Comparison of ENCODE assay signal across 8 cellular contexts in the genomic region with DNA sequence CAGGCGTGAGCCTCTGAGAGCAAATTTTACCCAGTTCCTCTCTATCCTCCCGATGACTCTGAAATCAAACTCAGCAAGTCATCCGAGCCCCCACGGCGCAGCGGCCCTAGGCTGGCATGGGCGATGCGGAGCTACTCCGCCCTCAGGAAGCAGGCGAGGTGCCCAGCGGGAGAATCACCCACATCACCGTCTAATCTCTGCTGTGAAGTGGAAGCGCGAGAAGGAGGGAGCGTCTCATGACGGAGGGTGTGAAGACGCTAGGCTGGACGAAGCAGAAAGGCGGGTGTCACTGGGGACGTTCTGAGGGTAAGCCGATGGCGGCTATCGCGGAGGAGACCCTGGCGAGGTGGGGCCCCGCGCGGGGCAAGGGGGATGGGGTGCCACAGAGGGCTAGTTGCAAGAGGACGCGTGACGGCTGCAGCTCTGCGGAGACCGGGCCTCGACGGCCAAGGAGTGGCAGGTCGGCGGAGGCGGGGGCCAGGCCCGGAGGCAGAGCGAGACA. TPM values are rescaled to one million over a fixed set of nuclear protein-coding genes. Genes with fewer than 3 reads are reported as not detected.
DNase-seq lines count a peak whose midpoint lies in the region; ATAC-seq and TF ChIP-seq lines count a peak whose summit lies in the region.

No MANE protein-coding gene starts in this region.

- ATAC-seq in GM18870 (IDR thresholded peaks at IDR 0.05; ENCODE audit: unreplicated experiment): peak; percentile 23
- ATAC-seq in HG03460 (IDR thresholded peaks at IDR 0.05; ENCODE audit: unreplicated experiment): peak; percentile 9

- WGBS in ectodermal cell, 2 experiments: 3% methylated on average over 40 of the region's 40 CpGs
- WGBS in mesendoderm (ENCODE audit: extremely low coverage, insufficient coverage, low lambda C conversion rate): no CpG with 5 or more reads among the region's 40 CpGs

- H3K56ac ChIP-seq in mesendoderm (ENCODE audit: low read length): peak overlapping the region; percentile 80

- intact Hi-C loops in tibial artery (cut with DNase I; ENCODE audit: low total_unique reads): loop anchor here (1.0 kb wide), 3 partner anchors 19 to 44 kb away; no protein-coding TSS in a partner anchor

- DNase-seq in AG10803 (ENCODE audit: low read depth) (peak; percentile 29), mesendoderm (peak; percentile 60), tibial artery (peak; percentile 66 to 76), AML-193 (lab: John Stamatoyannopoulos, UW) (no peak)
- DNase-seq in T-helper 2 cell treated with Interferon-gamma antibody and Interleukin-4, amounts not matched to agents 5 μg/mL and 100 μg/mL, for 36 hours (ENCODE audit: low spot score): peak; percentile 38

- H3K27me3 ChIP-seq in ectodermal cell (ENCODE audit: control insufficient read depth, insufficient read depth, low read length, poor library complexity, severe bottlenecking): peaks cover 12% of the 10 kb centered on the region
- H3K27me3 ChIP-seq in mesendoderm (ENCODE audit: insufficient read depth, low read length, poor library complexity): no peaks in the 10 kb centered on the region
- peaks cover 0 to 4% of the 10 kb centered on the region in 2 donors for H3K27me3 ChIP-seq in tibial artery

- no peak overlapping the region for H2BK5ac ChIP-seq in mesendoderm (ENCODE audit: low read length)

- TF ChIP-seq CTCF in AG10803 (conservative IDR thresholded peaks at IDR 0.05; ENCODE audit: low read length): peak; percentile 16
- no peak for TF ChIP-seq CTCF in tibial artery (IDR thresholded peaks at IDR 0.05)

- H3K79me1 ChIP-seq in mesendoderm (ENCODE audit: low read length): peaks cover 2% of the 10 kb centered on the region

- H3K4me1 ChIP-seq in ectodermal cell (ENCODE audit: control insufficient read depth, insufficient read depth, low read length) (peaks cover 19% of the 10 kb centered on the region), mesendoderm (ENCODE audit: control insufficient read depth, low read depth, low read length) (peaks cover 7% of the 10 kb centered on the region), tibial artery (peaks cover 0 to 32% (median 18%) of the 10 kb centered on the region in 4 donors)

- H3K27me3 Mint-ChIP-seq in T-helper 2 cell treated with Interferon-gamma antibody and Interleukin-4, amounts not matched to agents 5 μg/mL and 100 μg/mL, for 36 hours (ENCODE audit: low read depth): peaks cover 13% of the 10 kb centered on the region

- H2BK120ac ChIP-seq in mesendoderm (ENCODE audit: low read depth, low read length): no peak overlapping the region

- H3K4me2 ChIP-seq in mesendoderm (ENCODE audit: low read length): peak overlapping the region; percentile 36

- H3K23ac ChIP-seq in mesendoderm (ENCODE audit: low read length): no peak overlapping the region

- no peak overlapping the region for H3K27ac ChIP-seq in ectodermal cell (ENCODE audit: insufficient read depth, low read depth, low read length, poor library complexity, severe bottlenecking)
- H3K27ac ChIP-seq in mesendoderm (ENCODE audit: low read depth, low read length): no peak overlapping the region
- peak overlapping the region; percentile 37 to 61 for H3K27ac ChIP-seq in tibial artery

- H2AK5ac ChIP-seq in mesendoderm (ENCODE audit: low read length): no peak overlapping the region

- H4K8ac ChIP-seq in mesendoderm (ENCODE audit: low read depth, low read length): no peak overlapping the region

- peak overlapping the region; percentile 93 for H3K27ac Mint-ChIP-seq in T-helper 2 cell treated with Interferon-gamma antibody and Interleukin-4, amounts not matched to agents 5 μg/mL and 100 μg/mL, for 36 hours

- H3K4ac ChIP-seq in mesendoderm (ENCODE audit: low read depth, low read length): no peak overlapping the region

- H3K18ac ChIP-seq in mesendoderm (ENCODE audit: low read length): peak overlapping the region; percentile 3

- H3K4me3 Mint-ChIP-seq in T-helper 2 cell treated with Interferon-gamma antibody and Interleukin-4, amounts not matched to agents 5 μg/mL and 100 μg/mL, for 36 hours: peak overlapping the region; percentile 96

- H3K9ac ChIP-seq in mesendoderm (ENCODE audit: low read length): peak overlapping the region; percentile 53

- H3K4me1 Mint-ChIP-seq in T-helper 2 cell treated with Interferon-gamma antibody and Interleukin-4, amounts not matched to agents 5 μg/mL and 100 μg/mL, for 36 hours (ENCODE audit: low read depth): peaks cover 26% of the 10 kb centered on the region

- no peak overlapping the region for H4K5ac ChIP-seq in mesendoderm (ENCODE audit: low read length)

- H3K4me3 ChIP-seq in AG10803 (ENCODE audit: low read length): peak overlapping the region; percentile 61
- peak overlapping the region; percentile 74 for H3K4me3 ChIP-seq in ectodermal cell (ENCODE audit: insufficient read depth, low read depth, low read length)
- peak overlapping the region; percentile 0 for H3K4me3 ChIP-seq in mesendoderm (ENCODE audit: low read length)
- H3K4me3 ChIP-seq in tibial artery: peak overlapping the region; percentile 67 to 69

- H3K79me2 ChIP-seq in mesendoderm (ENCODE audit: control insufficient read depth, insufficient read depth, low read length): no peaks in the 10 kb centered on the region

- no peak overlapping the region for H2BK15ac ChIP-seq in mesendoderm (replicated peaks; ENCODE audit: low read depth)

- no peaks in the 10 kb centered on the region for H3K36me3 ChIP-seq in ectodermal cell (ENCODE audit: control insufficient read depth, insufficient read depth, low read length)
- H3K36me3 ChIP-seq in mesendoderm (ENCODE audit: control insufficient read depth, insufficient read depth, low read length): no peaks in the 10 kb centered on the region
- no peaks in the 10 kb centered on the region for H3K36me3 ChIP-seq in tibial artery

- H3K36me3 Mint-ChIP-seq in T-helper 2 cell treated with Interferon-gamma antibody and Interleukin-4, amounts not matched to agents 5 μg/mL and 100 μg/mL, for 36 hours (ENCODE audit: low read depth): no peaks in the 10 kb centered on the region

- no peaks in the 10 kb centered on the region for H3K9me3 Mint-ChIP-seq in T-helper 2 cell treated with Interferon-gamma antibody and Interleukin-4, amounts not matched to agents 5 μg/mL and 100 μg/mL, for 36 hours

- no peaks in the 10 kb centered on the region for H3K9me3 ChIP-seq in ectodermal cell (ENCODE audit: control insufficient read depth, low read length)
- H3K9me3 ChIP-seq in tibial artery: no peaks in the 10 kb centered on the region

RNA-seq across cellular contexts. Expression of a gene that starts 9.1 kb away (rescaled TPM):
- polyA plus RNA-seq in ectodermal cell (2013, experiment 1 of 4): 374 TPM
- polyA plus RNA-seq in ectodermal cell (2013, experiment 2 of 4): 389 TPM
- 311 TPM for polyA plus RNA-seq in ectodermal cell (2013, experiment 3 of 4)
- 351 TPM for polyA plus RNA-seq in ectodermal cell (2013, experiment 4 of 4)
- polyA plus RNA-seq in mesendoderm (2013, experiment 1 of 2): 218 TPM
- polyA plus RNA-seq in mesendoderm (2013, experiment 2 of 2): 223 TPM

RNA-seq across cellular contexts. Expression of a gene that starts 21.9 kb away (rescaled TPM):
- 3.6 TPM for polyA plus RNA-seq in ectodermal cell (2013, experiment 1 of 4)
- 2.9 TPM for polyA plus RNA-seq in ectodermal cell (2013, experiment 2 of 4)
- 4.5 TPM for polyA plus RNA-seq in ectodermal cell (2013, experiment 3 of 4)
- polyA plus RNA-seq in ectodermal cell (2013, experiment 4 of 4): 3.0 TPM
- polyA plus RNA-seq in mesendoderm (2013, experiment 1 of 2): 0.48 TPM
- polyA plus RNA-seq in mesendoderm (2013, experiment 2 of 2): 0.42 TPM

RNA-seq across cellular contexts. Expression of a gene that starts 35.5 kb away (rescaled TPM):
- not detected for polyA plus RNA-seq in ectodermal cell (2013, experiment 1 of 4)
- 0.78 TPM for polyA plus RNA-seq in ectodermal cell (2013, experiment 2 of 4)
- not detected for polyA plus RNA-seq in ectodermal cell (2013, experiment 3 of 4)
- not detected for polyA plus RNA-seq in ectodermal cell (2013, experiment 4 of 4)
- 0.04 TPM for polyA plus RNA-seq in mesendoderm (2013, experiment 1 of 2)
- polyA plus RNA-seq in mesendoderm (2013, experiment 2 of 2): 0.01 TPM

RNA-seq across cellular contexts. Expression of a gene that starts 42.0 kb away (rescaled TPM):
- 17.9 TPM for polyA plus RNA-seq in ectodermal cell (2013, experiment 1 of 4)
- polyA plus RNA-seq in ectodermal cell (2013, experiment 2 of 4): 19.8 TPM
- 13.0 TPM for polyA plus RNA-seq in ectodermal cell (2013, experiment 3 of 4)
- polyA plus RNA-seq in ectodermal cell (2013, experiment 4 of 4): 18.3 TPM
- polyA plus RNA-seq in mesendoderm (2013, experiment 1 of 2): 1.9 TPM
- polyA plus RNA-seq in mesendoderm (2013, experiment 2 of 2): 2.2 TPM

RNA-seq across cellular contexts. Expression of a gene that starts 51.9 kb away (rescaled TPM):
- 0.28 TPM for polyA plus RNA-seq in ectodermal cell (2013, experiment 1 of 4)
- 0.37 TPM for polyA plus RNA-seq in ectodermal cell (2013, experiment 2 of 4)
- polyA plus RNA-seq in ectodermal cell (2013, experiment 3 of 4): 0.16 TPM
- polyA plus RNA-seq in ectodermal cell (2013, experiment 4 of 4): 0.41 TPM
- polyA plus RNA-seq in mesendoderm (2013, experiment 1 of 2): 0.06 TPM
- polyA plus RNA-seq in mesendoderm (2013, experiment 2 of 2): 0.06 TPM

Comparison
In these comparisons a context has a peak if more than half of its experiments do, and no peak if none do; other contexts are left out.
1. DNase-seq: peak in AG10803 (single experiment), T-helper 2 cell treated with Interferon-gamma antibody and Interleukin-4, amounts not matched to agents 5 μg/mL and 100 μg/mL, for 36 hours (single experiment), mesendoderm (single experiment) and tibial artery (2 of 2); none in AML-193 (0 of 2).
2. H3K4me3 ChIP-seq: peak in every context shown above with its lines; median percentile 74 in ectodermal cell; 68 in tibial artery; 61 in AG10803; 0 in mesendoderm.
3. H3K27ac ChIP-seq: peak in tibial artery (2 of 2); none in ectodermal cell (single experiment) and mesendoderm (single experiment).